In genomic region chr7:77079624-77080023, GRCh38 we compare ENCODE assay signal across 20 cellular contexts. TPM values are rescaled to one million over a fixed set of nuclear protein-coding genes. Genes with fewer than 3 reads are reported as not detected.
"Had no signal": no experiment of that assay in that cellular context is flagged by ENCODE, and none has a peak within 500 bp of the region (broad histone marks: within the 10 kb centered on the region; RNA-seq: fewer than 3 reads in every experiment).

No MANE protein-coding gene starts in this region.

RNA-seq across cellular contexts. Expression of gene SPDYE18, which starts 17.3 kb away (rescaled TPM):
- total RNA-seq: neural crest cell, right atrium auricular region, thoracic aorta had no signal

RNA-seq across cellular contexts. Expression of gene SPDYE17, which starts 47.5 kb away (rescaled TPM):
- total RNA-seq: natural killer cell treated with Interleukin-12 subunit alpha and Interleukin-12 subunit beta and Interleukin-15 and Interleukin-18, amount 100 ng/mL, for 72 hours; neural crest cell; omental fat pad; osteocyte; pancreas; posterior vena cava; prostate gland; pulmonary artery endothelial cell; right atrium auricular region; sciatic nerve; stomach; subcutaneous adipose tissue; temporal lobe; thoracic aorta; thyroid gland; tibial nerve; upper lobe of left lung; ureter; vagina had no signal
- polyA plus RNA-seq: pancreas, small intestine, stomach had no signal
